In the genomic region with DNA sequence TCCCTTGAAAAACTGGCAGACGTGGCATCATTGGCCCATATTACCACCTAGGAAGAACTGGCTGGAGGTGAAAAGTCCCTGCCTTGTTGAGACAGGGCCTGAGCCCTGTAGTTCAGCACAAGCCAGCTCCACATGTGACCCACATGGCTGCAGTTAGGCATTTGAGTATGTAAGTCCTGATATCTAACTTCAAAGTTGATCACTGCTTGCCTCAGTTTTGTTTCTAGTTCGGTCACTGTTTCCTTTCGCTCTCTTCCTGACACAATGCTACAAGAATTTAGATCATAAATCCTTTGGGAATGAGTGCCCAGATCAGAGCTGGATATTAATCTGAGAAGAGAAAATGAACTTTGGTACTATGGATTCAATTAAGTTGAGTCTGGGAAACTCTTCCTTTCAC, we compare ENCODE assay signal across 1 cellular context.
TF ChIP-seq lines count a peak whose summit lies in the region.

No MANE protein-coding gene starts in this region.

TF ChIP-seq in HepG2, 621 proteins besides CTCF, POLR2A, EP300 and RAD21 (continued from another document):
- TF ChIP-seq, protein P1, sequence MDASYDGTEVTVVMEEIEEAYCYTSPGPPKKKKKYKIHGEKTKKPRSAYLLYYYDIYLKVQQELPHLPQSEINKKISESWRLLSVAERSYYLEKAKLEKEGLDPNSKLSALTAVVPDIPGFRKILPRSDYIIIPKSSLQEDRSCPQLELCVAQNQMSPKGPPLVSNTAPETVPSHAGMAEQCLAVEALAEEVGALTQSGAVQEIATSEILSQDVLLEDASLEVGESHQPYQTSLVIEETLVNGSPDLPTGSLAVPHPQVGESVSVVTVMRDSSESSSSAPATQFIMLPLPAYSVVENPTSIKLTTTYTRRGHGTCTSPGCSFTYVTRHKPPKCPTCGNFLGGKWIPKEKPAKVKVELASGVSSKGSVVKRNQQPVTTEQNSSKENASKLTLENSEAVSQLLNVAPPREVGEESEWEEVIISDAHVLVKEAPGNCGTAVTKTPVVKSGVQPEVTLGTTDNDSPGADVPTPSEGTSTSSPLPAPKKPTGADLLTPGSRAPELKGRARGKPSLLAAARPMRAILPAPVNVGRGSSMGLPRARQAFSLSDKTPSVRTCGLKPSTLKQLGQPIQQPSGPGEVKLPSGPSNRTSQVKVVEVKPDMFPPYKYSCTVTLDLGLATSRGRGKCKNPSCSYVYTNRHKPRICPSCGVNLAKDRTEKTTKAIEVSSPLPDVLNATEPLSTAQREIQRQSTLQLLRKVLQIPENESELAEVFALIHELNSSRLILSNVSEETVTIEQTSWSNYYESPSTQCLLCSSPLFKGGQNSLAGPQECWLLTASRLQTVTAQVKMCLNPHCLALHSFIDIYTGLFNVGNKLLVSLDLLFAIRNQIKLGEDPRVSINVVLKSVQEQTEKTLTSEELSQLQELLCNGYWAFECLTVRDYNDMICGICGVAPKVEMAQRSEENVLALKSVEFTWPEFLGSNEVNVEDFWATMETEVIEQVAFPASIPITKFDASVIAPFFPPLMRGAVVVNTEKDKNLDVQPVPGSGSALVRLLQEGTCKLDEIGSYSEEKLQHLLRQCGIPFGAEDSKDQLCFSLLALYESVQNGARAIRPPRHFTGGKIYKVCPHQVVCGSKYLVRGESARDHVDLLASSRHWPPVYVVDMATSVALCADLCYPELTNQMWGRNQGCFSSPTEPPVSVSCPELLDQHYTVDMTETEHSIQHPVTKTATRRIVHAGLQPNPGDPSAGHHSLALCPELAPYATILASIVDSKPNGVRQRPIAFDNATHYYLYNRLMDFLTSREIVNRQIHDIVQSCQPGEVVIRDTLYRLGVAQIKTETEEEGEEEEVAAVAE (CRISPR knock-in tag; IDR thresholded peaks at IDR 0.05; ENCODE audit: borderline replicate concordance) = no peak
- TF ChIP-seq ZNF33A (CRISPR knock-in tag; IDR thresholded peaks at IDR 0.05; ENCODE audit: borderline replicate concordance) = no peak
- TF ChIP-seq ETV6 (CRISPR knock-in tag; conservative IDR thresholded peaks at IDR 0.05) = no peak
